Comparison of ENCODE assay signal across 13 cellular contexts in genomic region chr11:69274531-69275016, GRCh38. TPM values are rescaled to one million over a fixed set of nuclear protein-coding genes. Genes with fewer than 3 reads are reported as not detected.
DNase-seq lines count a peak whose midpoint lies in the region; ATAC-seq and TF ChIP-seq lines count a peak whose summit lies in the region.
"Had no signal": no experiment of that assay in that cellular context is flagged by ENCODE, and none has a peak within 500 bp of the region (broad histone marks: within the 10 kb centered on the region; RNA-seq: fewer than 3 reads in every experiment).

No MANE protein-coding gene starts in this region.

- H3K36me3 ChIP-seq in prostate gland = no peaks in the 10 kb centered on the region

- intact Hi-C loops in prostate gland (cut with DNase I) = no loop called here

- H3K4me1 ChIP-seq in foreskin keratinocyte = no peaks in the 10 kb centered on the region
- peaks cover 12% of the 10 kb centered on the region for H3K4me1 ChIP-seq in prostate gland (replicated peaks)

- no peak for TF ChIP-seq CTCF in foreskin keratinocyte (conservative IDR thresholded peaks at IDR 0.05)
- TF ChIP-seq CTCF in prostate gland (IDR thresholded peaks at IDR 0.05) = peak in 1 of 4 experiments; percentile 7

- peak; percentile 19 for TF ChIP-seq POLR2A in prostate gland (IDR thresholded peaks at IDR 0.05)

- H3K4me3 ChIP-seq in prostate gland = no peak overlapping the region
- H3K4me3 ChIP-seq: coronary artery, GM12878 had no signal

- DNase-seq in DMS79 (lab: John Stamatoyannopoulos, UW) = peak; percentile 9
- peak; percentile 58 to 80 for DNase-seq in NCI-H526 (lab: John Stamatoyannopoulos, UW)
- DNase-seq in foreskin keratinocyte = peak; percentile 77 to 78
- DNase-seq in prostate gland (ENCODE audit: low spot score) = peak; percentile 96
- no peak for DNase-seq in stimulated activated CD4-positive, alpha-beta T cell treated with anti-CD3 and anti-CD28 coated beads, Interleukin-4, amount 100 ng/mL, for 1 hour
- no peak for DNase-seq in SHP77 (lab: John Stamatoyannopoulos, UW)
- DNase-seq: activated CD4-positive, alpha-beta T cell treated with anti-CD3 and anti-CD28 coated beads, Interleukin-2, amount 10 ng/mL, durations not matched to agents 7 days and 5 days; MV-4-11; T1000 had no signal

- 32% methylated on average over 8 of the region's 8 CpGs for WGBS in prostate gland

- ATAC-seq in foreskin keratinocyte = peak; percentile 60
- no peak for ATAC-seq in HG03469 (IDR thresholded peaks at IDR 0.05; ENCODE audit: unreplicated experiment)
- ATAC-seq in HG02623 (IDR thresholded peaks at IDR 0.05; ENCODE audit: unreplicated experiment) = no peak
- ATAC-seq: GM12878 had no signal

- no peaks in the 10 kb centered on the region for H3K9me3 ChIP-seq in prostate gland

- H3K27me3 ChIP-seq in foreskin keratinocyte (peaks cover 70% of the 10 kb centered on the region), prostate gland (replicated peaks; ENCODE audit: insufficient read depth) (no peaks in the 10 kb centered on the region)

- H3K27ac ChIP-seq in foreskin keratinocyte (no peak overlapping the region), prostate gland (peak overlapping the region; percentile 21 to 64)
- H3K27ac ChIP-seq: coronary artery had no signal

RNA-seq across cellular contexts. Expression of gene MYEOV, which starts 19.4 kb away (rescaled TPM):
- total RNA-seq in foreskin keratinocyte (3.0 and 5.4 TPM in 2 replicates), prostate gland (1 to 10 TPM in 1 of 2 donors, not detected in 1; 1.1 TPM)
- polyA plus RNA-seq in foreskin keratinocyte = 2.1 and 4.4 TPM in 2 replicates
- total RNA-seq: activated CD4-positive, alpha-beta T cell treated with anti-CD3 and anti-CD28 coated beads, Interleukin-2, amount 10 ng/mL, durations not matched to agents 7 days and 5 days had no signal

Comparison
In these comparisons a context has a peak if more than half of its experiments do, and no peak if none do; other contexts are left out.
1. DNase-seq: peak in DMS79 (single experiment), NCI-H526 (2 of 2), foreskin keratinocyte (2 of 2) and prostate gland (single experiment); none in stimulated activated CD4-positive, alpha-beta T cell treated with anti-CD3 and anti-CD28 coated beads, Interleukin-4, amount 100 ng/mL, for 1 hour (single experiment) and SHP77 (0 of 2).